Comparison of ENCODE assay signal across 9 cellular contexts in genomic region chr1:26697441-26697977, GRCh38. TPM values are rescaled to one million over a fixed set of nuclear protein-coding genes. Genes with fewer than 3 reads are reported as not detected.
A peak's percentile ranks its signal among the peaks of the same experiment; 100 is the strongest.
DNase-seq lines count a peak whose midpoint lies in the region; ATAC-seq and TF ChIP-seq lines count a peak whose summit lies in the region.
"Had no signal": no experiment of that assay in that cellular context is flagged by ENCODE, and none has a peak within 500 bp of the region (broad histone marks: within the 10 kb centered on the region; RNA-seq: fewer than 3 reads in every experiment).

No MANE protein-coding gene starts in this region.

- TF ChIP-seq POLR2A in thyroid gland (IDR thresholded peaks at IDR 0.05) = no peak
- no peak for TF ChIP-seq POLR2A in GM18505 (IDR thresholded peaks at IDR 0.05; ENCODE audit: borderline replicate concordance, extremely low read depth, insufficient read depth, insufficient read length)

- peaks cover 25% of the 10 kb centered on the region for H3K4me1 Mint-ChIP-seq in activated T-cell treated with anti-CD3 and anti-CD28 coated beads, Interleukin-2, amount 50 U/mL, for 4 hours (ENCODE audit: low read depth)
- peaks cover 19% of the 10 kb centered on the region for H3K4me1 Mint-ChIP-seq in T-helper 17 cell

- no peaks in the 10 kb centered on the region for H3K27me3 Mint-ChIP-seq in activated T-cell treated with anti-CD3 and anti-CD28 coated beads, Interleukin-2, amount 50 U/mL, for 4 hours (ENCODE audit: low read depth)
- no peaks in the 10 kb centered on the region for H3K27me3 Mint-ChIP-seq in T-helper 17 cell
- H3K27me3 Mint-ChIP-seq: T-cell had no signal

- WGBS in thyroid gland, 2 donors = 0 to 1% methylated on average over 8 to 9 of the region's 28 CpGs

- no peaks in the 10 kb centered on the region for H3K9me3 ChIP-seq in iPS-18c (ENCODE audit: control insufficient read depth, insufficient read depth, low read length)
- H3K9me3 ChIP-seq in thyroid gland = no peaks in the 10 kb centered on the region
- no peaks in the 10 kb centered on the region for H3K9me3 ChIP-seq in T-helper 17 cell (ENCODE audit: control insufficient read depth, low read length, poor library complexity, severe bottlenecking)

- H3K36me3 Mint-ChIP-seq in activated T-cell treated with anti-CD3 and anti-CD28 coated beads, Interleukin-2, amount 50 U/mL, for 4 hours (ENCODE audit: insufficient read depth) = no peaks in the 10 kb centered on the region
- no peaks in the 10 kb centered on the region for H3K36me3 Mint-ChIP-seq in T-helper 17 cell (ENCODE audit: low read depth)
- H3K36me3 Mint-ChIP-seq: T-cell had no signal

- H3K27me3 ChIP-seq in thyroid gland = no peaks in the 10 kb centered on the region

- peaks cover 59 to 62% of the 10 kb centered on the region in 2 donors for H3K4me1 ChIP-seq in thyroid gland

- H3K4me3 Mint-ChIP-seq in activated T-cell treated with anti-CD3 and anti-CD28 coated beads, Interleukin-2, amount 50 U/mL, for 4 hours = no peak overlapping the region
- no peak overlapping the region for H3K4me3 Mint-ChIP-seq in T-helper 17 cell

- intact Hi-C loops in thyroid gland (cut with DNase I) = loop anchor here (5.0 kb wide), 1 partner anchor 90 kb away; the partner anchor contains the start of gene PIGV

- ATAC-seq in activated T-cell treated with anti-CD3 and anti-CD28 coated beads, Interleukin-2, amount 50 U/mL, for 4 hours = peak in 1 of 2 donors; percentile 8
- no peak for ATAC-seq in GM18505 (IDR thresholded peaks at IDR 0.05; ENCODE audit: unreplicated experiment)
- no peak for ATAC-seq in T-helper 17 cell

- H3K9me3 Mint-ChIP-seq in activated T-cell treated with anti-CD3 and anti-CD28 coated beads, Interleukin-2, amount 50 U/mL, for 4 hours = no peaks in the 10 kb centered on the region
- H3K9me3 Mint-ChIP-seq: T-cell had no signal

- peak; percentile 11 for DNase-seq in activated T-cell treated with anti-CD3 and anti-CD28 coated beads, Interleukin-2, amount 50 U/mL, for 4 hours
- no peak for DNase-seq in activated T-cell treated with anti-CD3 and anti-CD28 coated beads, Interleukin-2, amount 50 U/mL, for 1 hour
- peak; percentile 19 for DNase-seq in activated CD4-positive, alpha-beta T cell treated with anti-CD3 and anti-CD28 coated beads, Interleukin-2, amount 50 U/mL, for 1 hour
- no peak for DNase-seq in thyroid gland
- no peak for DNase-seq in T-helper 17 cell
- DNase-seq in 8988T = no peak

- no peak for TF ChIP-seq CTCF in thyroid gland (IDR thresholded peaks at IDR 0.05)

- peak overlapping the region; percentile 73 for H3K4me3 ChIP-seq in iPS-18c (ENCODE audit: insufficient read depth, low read depth, low read length)
- peak overlapping the region; percentile 56 to 99 (median 68) for H3K4me3 ChIP-seq in thyroid gland (replicated peaks in 1 of 3)

- no peak overlapping the region for H3K27ac Mint-ChIP-seq in T-helper 17 cell
- H3K27ac Mint-ChIP-seq: T-cell had no signal

- H3K27ac ChIP-seq in thyroid gland = peak overlapping the region; percentile 86 to 97 (median 94)

- H3K36me3 ChIP-seq in thyroid gland = no peaks in the 10 kb centered on the region

RNA-seq across cellular contexts. Expression of gene ARID1A, which starts 1.7 kb away (rescaled TPM):
- 10 to 100 TPM; 85.0 to 92.7 (median 91.1) TPM for total RNA-seq in activated T-cell treated with anti-CD3 and anti-CD28 coated beads, Interleukin-2, amount 50 U/mL, for 4 hours
- total RNA-seq in thyroid gland (10 to 100 TPM; 44.1 to 97.3 (median 78.4) TPM), T-helper 17 cell (100 to 1,000 TPM; 134 to 136 TPM)

Comparison
In these comparisons a context has a peak if more than half of its experiments do, and no peak if none do; other contexts are left out.
1. DNase-seq: peak in activated T-cell treated with anti-CD3 and anti-CD28 coated beads, Interleukin-2, amount 50 U/mL, for 4 hours (single experiment) and activated CD4-positive, alpha-beta T cell treated with anti-CD3 and anti-CD28 coated beads, Interleukin-2, amount 50 U/mL, for 1 hour (single experiment); none in activated T-cell treated with anti-CD3 and anti-CD28 coated beads, Interleukin-2, amount 50 U/mL, for 1 hour (single experiment), thyroid gland (0 of 2), T-helper 17 cell (0 of 3) and 8988T (single experiment).